1 cellular context compared by ENCODE assay signal in genomic region chr17:20116683-20117309, GRCh38.
TF ChIP-seq lines count a peak whose summit lies in the region.

No MANE protein-coding gene starts in this region.

TF ChIP-seq in SK-N-SH, 30 proteins besides CTCF, POLR2A, EP300 and RAD21 (continued from another document):
- TF ChIP-seq IRF3 (IDR thresholded peaks at IDR 0.05; ENCODE audit: low read depth, low read length) (no peak), POLR2AphosphoS5 (IDR thresholded peaks at IDR 0.05; ENCODE audit: low read depth, low read length) (no peak), FOXJ3 (CRISPR knock-in tag; IDR thresholded peaks at IDR 0.05) (no peak), MAX (IDR thresholded peaks at IDR 0.05; ENCODE audit: low read depth) (no peak), GATA2 (CRISPR knock-in tag; IDR thresholded peaks at IDR 0.05) (no peak)
